In genomic region chr11:67505605-67506396, GRCh38 we compare ENCODE assay signal across 8 cellular contexts. TPM values are rescaled to one million over a fixed set of nuclear protein-coding genes. Genes with fewer than 3 reads are reported as not detected.
DNase-seq lines count a peak whose midpoint lies in the region; ATAC-seq and TF ChIP-seq lines count a peak whose summit lies in the region.

No MANE protein-coding gene starts in this region.

- peaks cover 24 to 65% of the 10 kb centered on the region in 2 donors for H3K4me1 ChIP-seq in left lung

- H3K9me3 ChIP-seq in left lung: no peaks in the 10 kb centered on the region

- H3K4me3 ChIP-seq in coronary artery: peak overlapping the region; percentile 78
- H3K4me3 ChIP-seq in left lung: peak overlapping the region in 1 of 2 donors; percentile 94

- intact Hi-C loops in left lung (cut with DNase I): loop anchor here in 1 of 2 donors (5.0 kb wide), 1 partner anchor 114 kb away; the partner anchor contains the start of gene RAD9A

- H3K36me3 ChIP-seq in left lung: peaks cover 0 to 25% of the 10 kb centered on the region in 2 donors

- DNase-seq in D341Med (ENCODE audit: low spot score) (peak; percentile 85), NCI-H526 treated with DMSO at 0.1 percent for 48 hours (lab: John Stamatoyannopoulos, UW) (peak; percentile 66), coronary artery (ENCODE audit: low spot score) (peak; percentile 97), left lung (peak; percentile 94 to 98)
- peak; percentile 86 for DNase-seq in activated CD4-positive, alpha-beta T cell treated with anti-CD3 and anti-CD28 coated beads, Interleukin-2, amount 50 U/mL, for 1 hour
- DNase-seq in stimulated activated CD4-positive, alpha-beta T cell treated with anti-CD3 and anti-CD28 coated beads, Interleukin-1b, Interleukin-23, amount 100 ng/mL, for 48 hours: peak; percentile 97

- TF ChIP-seq CTCF in coronary artery (IDR thresholded peaks at IDR 0.05): peak; percentile 97
- peak; percentile 94 to 100 for TF ChIP-seq CTCF in left lung (IDR thresholded peaks at IDR 0.05)

- H3K27ac ChIP-seq in coronary artery (peak overlapping the region; percentile 86 to 97), left lung (peak overlapping the region; percentile 88 to 92)

- peak; percentile 31 for ATAC-seq in HG03196 (IDR thresholded peaks at IDR 0.05; ENCODE audit: unreplicated experiment)
- peak; percentile 69 for ATAC-seq in left lung
- no peak for ATAC-seq in HG02970 (IDR thresholded peaks at IDR 0.05; ENCODE audit: low FRiP score, unreplicated experiment)

- H3K27me3 ChIP-seq in left lung: peaks cover 0 to 26% of the 10 kb centered on the region in 2 donors

RNA-seq across cellular contexts. Expression of gene PITPNM1, which starts 0.6 kb away (rescaled TPM):
- 10 to 100 TPM; 51.6 to 55.5 TPM for total RNA-seq in left lung

RNA-seq across cellular contexts. Expression of gene CDK2AP2, which starts 2.2 kb away (rescaled TPM):
- 10 to 100 TPM; 82.2 to 92.8 TPM for total RNA-seq in left lung

RNA-seq across cellular contexts. Expression of gene CABP2, which starts 17.4 kb away (rescaled TPM):
- not detected for total RNA-seq in left lung

RNA-seq across cellular contexts. Expression of gene AIP, which starts 23.0 kb away (rescaled TPM):
- total RNA-seq in left lung: 10 to 100 TPM; 61.7 to 68.2 TPM

RNA-seq across cellular contexts. Expression of gene TMEM134, which starts 36.8 kb away (rescaled TPM):
- total RNA-seq in left lung: 10 to 100 TPM; 45.9 to 51.8 TPM
